ENCODE assay signal across 1 cellular context in genomic region chr4:173399016-173399415, GRCh38.
TF ChIP-seq lines count a peak whose summit lies in the region.

SCRG1 (minus strand) TSS chr4:173399116; CDS start chr4:173391414, 7,702 bp downstream.

TF ChIP-seq in K562, 482 proteins besides CTCF, POLR2A, EP300 and RAD21 (continued from another document):
- TF ChIP-seq UBTF (IDR thresholded peaks at IDR 0.05; ENCODE audit: borderline replicate concordance in 1 of 2, low read depth in 2 of 2, low read length in 2 of 2), result no peak
- TF ChIP-seq E2F8 (IDR thresholded peaks at IDR 0.05; ENCODE audit: low read depth, partially characterized antibody), result no peak
- TF ChIP-seq SLC30A9 (CRISPR knock-in tag; IDR thresholded peaks at IDR 0.05), result no peak
- no peak for TF ChIP-seq TFAP4 (CRISPR knock-in tag; IDR thresholded peaks at IDR 0.05; ENCODE audit: borderline replicate concordance)
- TF ChIP-seq TAF15 (IDR thresholded peaks at IDR 0.05; ENCODE audit: low read depth, low read length), result no peak
- no peak for TF ChIP-seq ZMIZ1 (IDR thresholded peaks at IDR 0.05; ENCODE audit: low read depth in 2 of 2, low read length in 2 of 2)
- no peak for TF ChIP-seq STAG1 (CRISPR knock-in tag; IDR thresholded peaks at IDR 0.05; ENCODE audit: borderline replicate concordance)
- TF ChIP-seq ZNF740 (CRISPR knock-in tag; IDR thresholded peaks at IDR 0.05), result no peak
- TF ChIP-seq ZNF740 (tag; IDR thresholded peaks at IDR 0.05), result no peak
- no peak for TF ChIP-seq MCM5 (IDR thresholded peaks at IDR 0.05; ENCODE audit: low read depth)
- no peak for TF ChIP-seq CHD4 (IDR thresholded peaks at IDR 0.05; ENCODE audit: insufficient read depth, insufficient replicate concordance, low read depth, low read length, poor library complexity, severe bottlenecking)
- TF ChIP-seq ADNP (tag; IDR thresholded peaks at IDR 0.05), result no peak
- no peak for TF ChIP-seq EWSR1 (IDR thresholded peaks at IDR 0.05; ENCODE audit: borderline replicate concordance, low read depth, partially characterized antibody)
- no peak for TF ChIP-seq ZNF316 (IDR thresholded peaks at IDR 0.05)
- no peak for TF ChIP-seq ESRRB (CRISPR knock-in tag; IDR thresholded peaks at IDR 0.05; ENCODE audit: borderline replicate concordance)
- no peak for TF ChIP-seq LARP7 (IDR thresholded peaks at IDR 0.05)
- no peak for TF ChIP-seq THRAP3 (IDR thresholded peaks at IDR 0.05; ENCODE audit: borderline replicate concordance)
- no peak for TF ChIP-seq RHOXF2B (CRISPR knock-in tag; conservative IDR thresholded peaks at IDR 0.05)
